ENCODE assay signal across 24 cellular contexts in genomic region chr16:560701-561412, GRCh38. TPM values are rescaled to one million over a fixed set of nuclear protein-coding genes. Genes with fewer than 3 reads are reported as not detected.
DNase-seq lines count a peak whose midpoint lies in the region; ATAC-seq and TF ChIP-seq lines count a peak whose summit lies in the region.
"Had no signal": no experiment of that assay in that cellular context is flagged by ENCODE, and none has a peak within 500 bp of the region (broad histone marks: within the 10 kb centered on the region; RNA-seq: fewer than 3 reads in every experiment).

No MANE protein-coding gene starts in this region.

- H3K27ac ChIP-seq in BLaER1 (no peak overlapping the region), body of pancreas (no peak overlapping the region)
- H3K27ac ChIP-seq: HL-60, KMS-11, SK-N-MC had no signal

- peaks cover 36% of the 10 kb centered on the region for H4K20me1 ChIP-seq in BLaER1

- intact Hi-C loops in body of pancreas (cut with DNase I), result no loop called here

- no peak overlapping the region for H3K4me3 ChIP-seq in BLaER1
- H3K4me3 ChIP-seq in H7 (ENCODE audit: insufficient read depth, low read depth, low read length), result no peak overlapping the region
- H3K4me3 ChIP-seq in body of pancreas, result no peak overlapping the region
- H3K4me3 ChIP-seq in MG63, result no peak overlapping the region
- H3K4me3 ChIP-seq: SK-N-MC had no signal

- peak; percentile 94 for DNase-seq in H7
- DNase-seq in body of pancreas, result peak in 3 of 4 donors; percentile 58 to 64 (median 61)
- peak; percentile 47 for DNase-seq in retina
- DNase-seq in epidermal melanocyte (ENCODE audit: insufficient read length, low spot score), result no peak
- no peak for DNase-seq in MG63
- no peak for DNase-seq in OCI-M2 (lab: John Stamatoyannopoulos, UW; ENCODE audit: unreplicated experiment)
- DNase-seq: ACHN; C1 segment of cervical spinal cord; CD8-positive, alpha-beta T cell; DND-41; NCI-H1105; NCI-H146; NCI-H2029; NCI-H2171; NCI-H345; NCI-H524; PC-3; RPMI8226; SHP77 treated with DMSO at 0.1 percent for 48 hours had no signal

- no peak for TF ChIP-seq CTCF in body of pancreas (IDR thresholded peaks at IDR 0.05)

- TF ChIP-seq POLR2A in body of pancreas (IDR thresholded peaks at IDR 0.05), result no peak

- H3K9me3 ChIP-seq in BLaER1 (no peaks in the 10 kb centered on the region), body of pancreas (no peaks in the 10 kb centered on the region), MG63 (no peaks in the 10 kb centered on the region)

- ATAC-seq in body of pancreas, result peak; percentile 62
- ATAC-seq: CD8-positive, alpha-beta T cell; PC-3 had no signal

- no peak overlapping the region for H3K9ac ChIP-seq in BLaER1
- H3K9ac ChIP-seq: KMS-11 had no signal

- H3K4me1 ChIP-seq in BLaER1, result peaks cover 77% of the 10 kb centered on the region
- H3K4me1 ChIP-seq in body of pancreas, result peaks cover 22% of the 10 kb centered on the region

- WGBS in body of pancreas, 2 donors, result 3% methylated on average over 26 of the region's 54 CpGs; no CpG with 5 or more reads in 1 of the 2 donors

- H3K4me2 ChIP-seq in BLaER1, result peak overlapping the region; percentile 42; the same call in 1 of the 2 replicates
- H3K4me2 ChIP-seq: KMS-11 had no signal

- H3K27me3 ChIP-seq in BLaER1 (peaks cover 56% of the 10 kb centered on the region), H7 (ENCODE audit: control insufficient read depth, insufficient read depth, low read length) (peaks cover 26% of the 10 kb centered on the region), body of pancreas (no peaks in the 10 kb centered on the region), MG63 (peaks cover 21% of the 10 kb centered on the region)

- H3K36me3 ChIP-seq in BLaER1, result no peaks in the 10 kb centered on the region
- H3K36me3 ChIP-seq in H7 (replicated peaks; ENCODE audit: control insufficient read depth, insufficient read depth, low read length), result no peaks in the 10 kb centered on the region
- H3K36me3 ChIP-seq in body of pancreas (replicated peaks in 1 of 2; ENCODE audit: insufficient read depth in 1 of 2, low read depth in 2 of 2), result no peaks in the 10 kb centered on the region
- no peaks in the 10 kb centered on the region for H3K36me3 ChIP-seq in MG63

RNA-seq across cellular contexts. Expression of gene PRR35, which starts 0.7 kb away (rescaled TPM):
- total RNA-seq in H7 (2014; rRNA removed; shearing (Covaris generic)), result 0.28 and 0.85 TPM in 2 replicates
- not detected for total RNA-seq in body of pancreas
- not detected in 2 replicates for total RNA-seq in MG63 (2014; rRNA removed; shearing (Covaris generic); ENCODE audit: low replicate concordance)
- total RNA-seq: CD8-positive, alpha-beta T cell; HT-29; PC-3 had no signal

RNA-seq across cellular contexts. Expression of gene NHLRC4, which starts 5.9 kb away (rescaled TPM):
- 1.1 TPM in 2 replicates for total RNA-seq in H7 (2014; rRNA removed; shearing (Covaris generic))
- total RNA-seq in body of pancreas, result under 1 TPM in 1 of 2 donors, not detected in 1; 0.52 TPM
- not detected in 2 replicates for total RNA-seq in MG63 (2014; rRNA removed; shearing (Covaris generic); ENCODE audit: low replicate concordance)

RNA-seq across cellular contexts. Expression of gene PIGQ, which starts 8.9 kb away (rescaled TPM):
- 42.2 and 44.6 TPM in 2 replicates for total RNA-seq in H7 (2014; rRNA removed; shearing (Covaris generic))
- total RNA-seq in body of pancreas, result 10 to 100 TPM; 76.5 to 83.1 TPM
- total RNA-seq in MG63 (2014; rRNA removed; shearing (Covaris generic); ENCODE audit: low replicate concordance), result 13.1 and 31.7 TPM in 2 replicates

RNA-seq across cellular contexts. Expression of gene RAB40C, which starts 29.0 kb away (rescaled TPM):
- total RNA-seq in H7 (2014; rRNA removed; shearing (Covaris generic)), result 26.3 and 26.4 TPM in 2 replicates
- 10 to 100 TPM; 37.2 to 41.0 TPM for total RNA-seq in body of pancreas
- 12.4 and 20.8 TPM in 2 replicates for total RNA-seq in MG63 (2014; rRNA removed; shearing (Covaris generic); ENCODE audit: low replicate concordance)

RNA-seq across cellular contexts. Expression of gene CAPN15, which starts 33.3 kb away (rescaled TPM):
- 80.6 and 87.5 TPM in 2 replicates for total RNA-seq in H7 (2014; rRNA removed; shearing (Covaris generic))
- total RNA-seq in body of pancreas, result 100 to 1,000 TPM in 1 of 2 donors, 10 to 100 TPM in 1; 48.0 to 104 TPM
- total RNA-seq in MG63 (2014; rRNA removed; shearing (Covaris generic); ENCODE audit: low replicate concordance), result 42.2 and 55.9 TPM in 2 replicates

Comparison
In these comparisons a context has a peak if more than half of its experiments do, and no peak if none do; other contexts are left out.
1. DNase-seq: peak in H7 (single experiment), body of pancreas (3 of 4) and retina (single experiment); none in epidermal melanocyte (single experiment), MG63 (single experiment) and OCI-M2 (single experiment).